In genomic region chr10:131495224-131495623, GRCh38 we compare ENCODE assay signal across 35 cellular contexts.
"Had no signal": no experiment of that assay in that cellular context is flagged by ENCODE, and none has a peak within 500 bp of the region (broad histone marks: within the 10 kb centered on the region; RNA-seq: fewer than 3 reads in every experiment).

No MANE protein-coding gene starts in this region.

- H3K9me3 ChIP-seq: MG63 had no signal

- H3K27ac ChIP-seq: KMS-11 had no signal

- H3K9ac ChIP-seq: KMS-11 had no signal

- H3K36me3 ChIP-seq: MG63 had no signal

- H3K4me2 ChIP-seq: KMS-11 had no signal

- H3K4me3 ChIP-seq: MG63 had no signal

- H3K27me3 ChIP-seq: MG63 had no signal

- DNase-seq: Karpas-422, Kasumi-1, KBM-7, KG1, MG63, MV-4-11, NCI-H1048, NCI-H1092, NCI-H1092 treated with DMSO at 0.1 percent for 48 hours, NCI-H1105, NCI-H1105 treated with DMSO at 0.1 percent for 48 hours, NCI-H1417, NCI-H1417 treated with DMSO at 0.1 percent for 48 hours, NCI-H1436, NCI-H1436 treated with DMSO at 0.1 percent for 48 hours, NCI-H146, NCI-H1694, NCI-H1694 treated with DMSO at 0.1 percent for 48 hours, NCI-H187, NCI-H187 treated with DMSO at 0.1 percent for 48 hours, NCI-H1930, NCI-H2029, NCI-H2029 treated with DMSO at 0.1 percent for 48 hours, NCI-H2081, NCI-H2081 treated with DMSO at 0.1 percent for 48 hours, NCI-H2107, NCI-H2171, NCI-H2171 treated with DMSO at 0.1 percent for 48 hours, NCI-H2227 treated with DMSO at 0.1 percent for 48 hours, NCI-H226, NCI-H345, NCI-H446, NCI-H446 treated with DMSO at 0.1 percent for 48 hours, NCI-H510A had no signal
